Comparison of ENCODE assay signal across 8 cellular contexts in the genomic region with DNA sequence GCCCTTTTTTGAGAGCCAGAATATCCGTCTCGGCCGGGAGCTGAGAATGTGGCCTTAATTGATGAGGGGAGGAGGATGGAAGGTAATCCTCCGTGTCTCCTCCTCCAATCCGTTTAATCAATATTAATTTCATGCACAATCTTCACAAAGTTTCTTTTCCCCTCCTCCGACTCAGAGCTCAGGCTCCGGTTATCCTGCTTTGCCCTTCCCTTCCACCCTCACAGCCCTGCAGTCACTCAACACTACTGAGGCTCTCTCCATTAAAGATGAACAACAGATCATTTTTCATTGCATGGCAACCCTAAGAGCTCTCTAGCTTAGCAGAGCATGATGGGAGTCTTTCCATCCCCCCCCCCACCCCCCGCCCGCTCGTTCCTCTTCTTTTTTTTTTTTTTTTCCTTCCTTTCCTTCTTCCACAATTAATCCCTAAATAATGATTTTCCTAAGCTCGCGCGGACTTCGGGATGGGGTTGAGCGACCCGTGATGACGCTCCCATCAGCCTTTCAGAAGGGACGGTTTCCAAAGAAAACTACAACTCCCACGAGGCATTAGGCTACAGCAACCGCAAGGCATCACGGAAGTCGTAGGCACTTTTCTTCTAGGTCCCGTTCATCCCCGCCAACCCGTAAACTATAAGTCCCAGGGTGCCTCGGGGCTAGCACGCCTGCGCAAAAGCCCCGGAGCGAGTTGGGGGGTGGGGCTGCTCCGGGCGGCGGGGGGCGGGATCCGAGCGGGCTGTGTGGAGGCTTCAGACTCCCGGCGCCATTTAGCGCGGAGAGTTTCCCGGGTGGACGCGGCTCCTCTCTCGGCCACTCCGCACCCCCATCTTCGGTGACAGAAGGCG. TPM values are rescaled to one million over a fixed set of nuclear protein-coding genes. Genes with fewer than 3 reads are reported as not detected.
DNase-seq lines count a peak whose midpoint lies in the region; ATAC-seq, FAIRE-seq and TF ChIP-seq lines count a peak whose summit lies in the region.

TSS of gene WNK1 (plus strand) at position 752 of the 845 bp plus-strand sequence. CDS start 987 bp downstream, outside the sequence.

- intact Hi-C loops in endothelial cell of umbilical vein (cut with micrococcal nuclease): loop anchor here (1.0 to 10.0 kb wide), 10 partner anchors 29 to 833 kb away; partner anchors contain the start of genes KDM5A and RAD52

- H3K27me3 ChIP-seq in OCI-LY3 (ENCODE audit: low read depth, low read length) (no peaks in the 10 kb centered on the region), endothelial cell of umbilical vein (ENCODE audit: control insufficient read depth in 2 of 2, insufficient read depth in 2 of 2, low read length in 2 of 2) (no peaks in the 10 kb centered on the region)

- H3K4me1 ChIP-seq in OCI-LY3 (ENCODE audit: low read length): peaks cover 34% of the 10 kb centered on the region
- peaks cover 33% of the 10 kb centered on the region for H3K4me1 ChIP-seq in endothelial cell of umbilical vein (ENCODE audit: control insufficient read depth, extremely low read depth, insufficient read depth, low read length)

- dilution Hi-C loops in endothelial cell of umbilical vein (cut with MboI; ENCODE audit: extremely low pct_ligation_motif_present, low sequenced_read_pairs): no loop called here

- peak within 1 kb of the TSS; percentile 90 for H3K9ac ChIP-seq in OCI-LY3 (ENCODE audit: low read length)
- peak within 1 kb of the TSS; percentile 94 for H3K9ac ChIP-seq in endothelial cell of umbilical vein (replicated peaks; ENCODE audit: extremely low read depth, insufficient read depth, low read length)

- H3K36me3 ChIP-seq in OCI-LY3 (replicated peaks; ENCODE audit: low read depth, low read length): peaks cover 31% of the 10 kb centered on the region
- H3K36me3 ChIP-seq in endothelial cell of umbilical vein (ENCODE audit: control insufficient read depth in 2 of 2, extremely low read depth in 1 of 2, insufficient read depth in 2 of 2, low read length in 2 of 2): no peaks in the 10 kb centered on the region

- no peaks in the 10 kb centered on the region for H3K9me1 ChIP-seq in endothelial cell of umbilical vein (replicated peaks; ENCODE audit: control insufficient read depth, extremely low read depth, insufficient read depth, low read length)

- no TSS peak for BruUV-seq in endothelial cell of umbilical vein (replicated peaks; lab: Mats Ljungman, UMichigan)

- 0 out of 2 replicates have a peak within 1 kb of the TSS, but pooled peaks have one; percentile 33 for H2AFZ ChIP-seq in OCI-LY3 (ENCODE audit: low read depth, low read length)
- peak within 1 kb of the TSS; percentile 86 for H2AFZ ChIP-seq in endothelial cell of umbilical vein (ENCODE audit: low read depth, low read length)

- POLR2A ChIA-PET in endothelial cell of umbilical vein (lab: Charles Lee): interaction anchor here (0.6 to 1.0 kb wide), 6 partner anchors 59 to 179 kb away, joined by 3 to 8 read pairs (median 4); no protein-coding TSS in a partner anchor

- H3K4me3 ChIP-seq in OCI-LY3 (ENCODE audit: low read length): peak within 1 kb of the TSS; percentile 90
- peak within 1 kb of the TSS; percentile 84 to 96 (median 96) for H3K4me3 ChIP-seq in endothelial cell of umbilical vein (replicated peaks in 1 of 3; ENCODE audit: insufficient read depth in 1 of 3, low read depth in 1 of 3, low read length in 3 of 3)

- DNase-seq in D341Med (ENCODE audit: low spot score): peak; percentile 97
- peak; percentile 96 for DNase-seq in HuH-7 (ENCODE audit: low spot score)
- DNase-seq in activated CD8-positive, alpha-beta memory T cell treated with anti-CD3 and anti-CD28 coated beads, Interleukin-2, amount 50 U/mL, for 48 hours: peak; percentile 98
- DNase-seq in endothelial cell of umbilical vein (ENCODE audit: low read depth, low spot score): peak; percentile 99
- DNase-seq in midbrain (lab: John Stamatoyannopoulos, UW): peak; percentile 98
- DNase-seq in stimulated activated CD8-positive, alpha-beta memory T cell treated with anti-CD3 and anti-CD28 coated beads, Interleukin-2, amount 100 ng/mL, for 48 hours (ENCODE audit: low read depth in 2 of 2): peak; percentile 95 to 96

- peak within 1 kb of the TSS; percentile 84 for H3K4me2 ChIP-seq in OCI-LY3 (ENCODE audit: low read length)
- peak within 1 kb of the TSS; percentile 99 for H3K4me2 ChIP-seq in endothelial cell of umbilical vein (ENCODE audit: insufficient read depth, low read length)

- peak; percentile 85 for TF ChIP-seq POLR2A in endothelial cell of umbilical vein (IDR thresholded peaks at IDR 0.05; ENCODE audit: low read depth, low read length)

- FAIRE-seq in endothelial cell of umbilical vein (lab: Jason Lieb, UNC): peak; percentile 96

- CTCF ChIA-PET in endothelial cell of umbilical vein (lab: Charles Lee): interaction anchor here (0.7 to 6.4 kb wide), 25 partner anchors 8 to 831 kb away, joined by 3 to 182 read pairs (median 13); partner anchors contain the start of gene RAD52

- ATAC-seq in GM21515 (IDR thresholded peaks at IDR 0.05; ENCODE audit: unreplicated experiment): peak; percentile 52

- peaks cover 46% of the 10 kb centered on the region for H3K79me2 ChIP-seq in OCI-LY3 (ENCODE audit: low read length)
- H3K79me2 ChIP-seq in endothelial cell of umbilical vein (ENCODE audit: control insufficient read depth, insufficient read depth, low read length): peaks cover 45% of the 10 kb centered on the region

- H4K20me1 ChIP-seq in OCI-LY3 (ENCODE audit: insufficient read depth, low read length): peaks cover 36% of the 10 kb centered on the region
- H4K20me1 ChIP-seq in endothelial cell of umbilical vein (replicated peaks; ENCODE audit: control insufficient read depth, extremely low read depth, insufficient read depth, low read length): peaks cover 18% of the 10 kb centered on the region

- H3K9me3 ChIP-seq in OCI-LY3 (ENCODE audit: insufficient read depth, low read length) (no peaks in the 10 kb centered on the region), endothelial cell of umbilical vein (replicated peaks; ENCODE audit: control insufficient read depth, insufficient read depth, low read length) (no peaks in the 10 kb centered on the region)

- no peak for TF ChIP-seq CTCF in OCI-LY3 (IDR thresholded peaks at IDR 0.05; ENCODE audit: low read depth, low read length)
- no peak for TF ChIP-seq CTCF in endothelial cell of umbilical vein (IDR thresholded peaks at IDR 0.05; ENCODE audit: extremely low read depth in 1 of 2, insufficient read depth in 1 of 2, low read depth in 1 of 2, low read length in 2 of 2)

- H3K27ac ChIP-seq in OCI-LY3 (ENCODE audit: low read length) (peak within 1 kb of the TSS; percentile 85), endothelial cell of umbilical vein (ENCODE audit: insufficient read depth, low read depth, low read length) (peak within 1 kb of the TSS; percentile 81)

TF ChIP-seq in endothelial cell of umbilical vein, 7 proteins besides CTCF, POLR2A, EP300 and RAD21:
- TF ChIP-seq POLR2AphosphoS5 (IDR thresholded peaks at IDR 0.05; ENCODE audit: insufficient read depth, low read depth, low read length) (peak; percentile 76), FOS (IDR thresholded peaks at IDR 0.05; ENCODE audit: borderline replicate concordance, insufficient read depth, low read length) (no peak), MYC (IDR thresholded peaks at IDR 0.05; ENCODE audit: low read depth, low read length) (no peak), JUN (IDR thresholded peaks at IDR 0.05; ENCODE audit: borderline replicate concordance, insufficient read depth, insufficient read length, low read depth) (no peak)

RNA-seq across cellular contexts. Expression of gene WNK1, which starts in this region (rescaled TPM):
- total RNA-seq in endothelial cell of umbilical vein: 104 and 108 TPM in 2 replicates
- 43.7 and 46.3 TPM in 2 replicates for polyA plus RNA-seq in endothelial cell of umbilical vein
- 45.3 and 50.4 TPM in 2 replicates for polyA plus RNA-seq in endothelial cell of umbilical vein (2011; cell fraction: cytosol; rRNA removed)
- polyA plus RNA-seq in endothelial cell of umbilical vein (2011; cell fraction: nucleus; rRNA removed): 96.2 and 115 TPM in 2 replicates
- polyA plus RNA-seq in endothelial cell of umbilical vein (2012): 75.2 and 89.1 TPM in 2 replicates
- polyA minus RNA-seq in endothelial cell of umbilical vein: 243 and 259 TPM in 2 replicates
- 201 TPM for polyA minus RNA-seq in endothelial cell of umbilical vein (2011; cell fraction: cytosol; rRNA and poly(A)+ RNA removed)
- polyA minus RNA-seq in endothelial cell of umbilical vein (2011; cell fraction: nucleus; rRNA and poly(A)+ RNA removed): 287 and 385 TPM in 2 replicates

Comparison
In these comparisons a context has a peak if more than half of its experiments do, and no peak if none do; other contexts are left out.
1. Peak in every context shown above with its lines: DNase-seq, ATAC-seq, H3K4me3 ChIP-seq and H3K27ac ChIP-seq.